16 cellular contexts compared by ENCODE assay signal in genomic region chr15:70337292-70338186, GRCh38.
DNase-seq lines count a peak whose midpoint lies in the region; ATAC-seq and TF ChIP-seq lines count a peak whose summit lies in the region.
"Had no signal": no experiment of that assay in that cellular context is flagged by ENCODE, and none has a peak within 500 bp of the region (broad histone marks: within the 10 kb centered on the region; RNA-seq: fewer than 3 reads in every experiment).

No MANE protein-coding gene starts in this region.

- no peaks in the 10 kb centered on the region for H3K36me3 ChIP-seq in Peyer's patch
- no peaks in the 10 kb centered on the region for H3K36me3 ChIP-seq in stomach
- H3K36me3 ChIP-seq: BLaER1 had no signal

- TF ChIP-seq POLR2A in Peyer's patch (IDR thresholded peaks at IDR 0.05) (no peak), stomach (IDR thresholded peaks at IDR 0.05) (no peak)

- H3K27ac ChIP-seq in Peyer's patch: no peak overlapping the region
- H3K27ac ChIP-seq in stomach: peak overlapping the region in 1 of 5 donors; percentile 70
- H3K27ac ChIP-seq: BLaER1, KMS-11, PC-9 had no signal

- peak; percentile 67 for TF ChIP-seq EP300 in stomach (IDR thresholded peaks at IDR 0.05)

- ATAC-seq in HG02870 (IDR thresholded peaks at IDR 0.05; ENCODE audit: unreplicated experiment): no peak

- H3K9me3 ChIP-seq in Peyer's patch (peaks cover 0 to 9% (median 0%) of the 10 kb centered on the region in 4 donors), stomach (peaks cover 0 to 22% (median 12%) of the 10 kb centered on the region in 4 donors)

- intact Hi-C loops in stomach (cut with DNase I; ENCODE audit: low total_unique reads): no loop called here

- peak in 2 of 3 donors; percentile 14 to 37 for DNase-seq in Peyer's patch
- DNase-seq in ecto neural progenitor cell (ENCODE audit: low spot score): peak; percentile 31
- peak; percentile 71 for DNase-seq in mesenteric fat pad (ENCODE audit: low spot score)
- DNase-seq in stomach: no peak
- DNase-seq in RKO (ENCODE audit: low spot score): no peak
- DNase-seq in COR-L47 (lab: John Stamatoyannopoulos, UW): no peak
- DNase-seq in OCI-M1 (lab: John Stamatoyannopoulos, UW): no peak
- DNase-seq: GOT3, NCI-H1092, NCI-H1694, NCI-H345, PC-9, SIG-M5 had no signal

- no peaks in the 10 kb centered on the region for H3K27me3 ChIP-seq in Peyer's patch
- no peaks in the 10 kb centered on the region for H3K27me3 ChIP-seq in stomach
- H3K27me3 ChIP-seq: BLaER1 had no signal

- no peak for TF ChIP-seq CTCF in Peyer's patch (IDR thresholded peaks at IDR 0.05)
- TF ChIP-seq CTCF in stomach (IDR thresholded peaks at IDR 0.05): no peak

- H3K4me1 ChIP-seq in Peyer's patch: peaks cover 0 to 8% (median 0%) of the 10 kb centered on the region in 4 donors
- peaks cover 0 to 25% (median 9%) of the 10 kb centered on the region in 4 donors for H3K4me1 ChIP-seq in stomach

- no peak overlapping the region for H3K4me3 ChIP-seq in Peyer's patch
- no peak overlapping the region for H3K4me3 ChIP-seq in stomach
- H3K4me3 ChIP-seq: BLaER1, PC-9 had no signal

- WGBS in stomach, 5 donors: 83 to 94% (median 89%) methylated on average over 17 to 18 of the region's 18 CpGs

Comparison
In these comparisons a context has a peak if more than half of its experiments do, and no peak if none do; other contexts are left out.
1. DNase-seq: peak in Peyer's patch (2 of 3), ecto neural progenitor cell (single experiment) and mesenteric fat pad (single experiment); none in stomach (single experiment), RKO (single experiment), COR-L47 (single experiment) and OCI-M1 (single experiment).